ENCODE assay signal across 8 cellular contexts in the genomic region with DNA sequence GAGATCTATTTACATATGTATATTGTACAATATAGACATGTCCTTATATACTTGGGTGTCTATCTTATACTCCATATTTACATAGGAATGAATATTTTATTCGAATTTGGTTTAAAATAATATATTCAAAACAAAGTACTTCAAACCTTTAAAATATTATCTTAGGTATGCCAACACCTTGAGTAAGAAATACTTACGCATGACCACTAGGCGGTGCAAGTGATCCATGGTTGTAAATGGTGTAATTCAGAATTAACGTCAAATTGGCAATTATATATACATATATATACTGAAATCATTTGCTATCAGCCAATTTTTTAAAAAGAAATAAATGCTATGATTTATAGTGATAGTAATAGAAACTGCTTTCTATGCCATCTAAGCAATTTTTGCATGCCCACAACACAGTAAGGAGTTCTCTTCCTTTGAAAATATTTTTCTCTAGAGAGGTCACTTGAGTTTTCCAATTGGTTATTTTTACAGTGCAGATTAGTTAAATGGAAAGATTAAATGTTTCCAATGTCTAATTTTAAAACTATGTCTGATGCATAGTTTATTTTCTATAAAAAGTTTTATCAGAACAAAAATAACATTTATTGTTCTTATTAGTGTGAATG. TPM values are rescaled to one million over a fixed set of nuclear protein-coding genes. Genes with fewer than 3 reads are reported as not detected.
A peak's percentile ranks its signal among the peaks of the same experiment; 100 is the strongest.
DNase-seq lines count a peak whose midpoint lies in the region; ATAC-seq, FAIRE-seq and TF ChIP-seq lines count a peak whose summit lies in the region.

No MANE protein-coding gene starts in this region.

- H3K4me1 ChIP-seq in heart left ventricle (no peaks in the 10 kb centered on the region), SJCRH30 (peaks cover under 1% of the 10 kb centered on the region), astrocyte (ENCODE audit: insufficient read depth, low read length) (no peaks in the 10 kb centered on the region)

- 2 to 3% (median 2%) methylated on average over 4 of the region's 4 CpGs for WGBS in heart left ventricle, 4 donors

- no peak overlapping the region for H3K9ac ChIP-seq in astrocyte (ENCODE audit: low read length)

- peaks cover 1% of the 10 kb centered on the region for H3K36me3 Mint-ChIP-seq in astrocyte (ENCODE audit: low read depth, unreplicated experiment)

- no peak overlapping the region for H3K27ac ChIP-seq in heart left ventricle
- H3K27ac ChIP-seq in SJCRH30, result no peak overlapping the region
- H3K27ac ChIP-seq in astrocyte (ENCODE audit: low read depth, low read length), result no peak overlapping the region

- no peaks in the 10 kb centered on the region for H3K27me3 Mint-ChIP-seq in astrocyte (ENCODE audit: low read depth, unreplicated experiment)

- no peak overlapping the region for H3K4me2 ChIP-seq in astrocyte (ENCODE audit: low read length)

- peaks cover 0 to 4% (median 0%) of the 10 kb centered on the region in 9 donors for H3K27me3 ChIP-seq in heart left ventricle
- H3K27me3 ChIP-seq in SJCRH30, result no peaks in the 10 kb centered on the region
- H3K27me3 ChIP-seq in astrocyte (ENCODE audit: insufficient read depth, low read length), result no peaks in the 10 kb centered on the region

- H3K9me3 Mint-ChIP-seq in astrocyte (ENCODE audit: unreplicated experiment), result no peaks in the 10 kb centered on the region

- TF ChIP-seq POLR2A in heart left ventricle (IDR thresholded peaks at IDR 0.05) (no peak), GM12892 (IDR thresholded peaks at IDR 0.05; ENCODE audit: low read depth, low read length) (no peak)

- no peak overlapping the region for H2AFZ ChIP-seq in astrocyte (ENCODE audit: low read depth, low read length)

- no peaks in the 10 kb centered on the region for H3K36me3 ChIP-seq in heart left ventricle
- H3K36me3 ChIP-seq in SJCRH30, result no peaks in the 10 kb centered on the region
- no peaks in the 10 kb centered on the region for H3K36me3 ChIP-seq in astrocyte (ENCODE audit: insufficient read depth, low read length)

- intact Hi-C loops in heart left ventricle (cut with DNase I) (loop anchor here in 2 of 10 donors (5.0 to 10.0 kb wide), 2 partner anchors 416 to 562 kb away; no protein-coding TSS in a partner anchor), cardiac septum (cut with DNase I) (loop anchor here (10.0 kb wide), 1 partner anchor 562 kb away; no protein-coding TSS in a partner anchor)

- no peak overlapping the region for H3K4me3 ChIP-seq in heart left ventricle
- no peak overlapping the region for H3K4me3 ChIP-seq in SJCRH30
- no peak overlapping the region for H3K4me3 ChIP-seq in astrocyte (ENCODE audit: insufficient read depth, low read depth, low read length)

- no peak overlapping the region for H3K4me3 Mint-ChIP-seq in astrocyte (ENCODE audit: unreplicated experiment)

- FAIRE-seq in astrocyte (lab: Jason Lieb, UNC) (no peak), GM12892 (lab: Jason Lieb, UNC) (no peak)

- no peaks in the 10 kb centered on the region for H3K79me2 ChIP-seq in astrocyte (ENCODE audit: insufficient read depth, low read length)

- ATAC-seq in heart left ventricle, result no peak
- ATAC-seq in left lobe of liver, result peak; percentile 73

- H3K27ac Mint-ChIP-seq in astrocyte (ENCODE audit: unreplicated experiment), result no peak overlapping the region

- H3K9me3 ChIP-seq in heart left ventricle (no peaks in the 10 kb centered on the region), SJCRH30 (replicated peaks) (no peaks in the 10 kb centered on the region), astrocyte (ENCODE audit: insufficient read depth, low read depth, low read length) (no peaks in the 10 kb centered on the region)

- TF ChIP-seq CTCF in heart left ventricle (IDR thresholded peaks at IDR 0.05), result peak; percentile 51 to 81 (median 68)
- TF ChIP-seq CTCF in astrocyte (IDR thresholded peaks at IDR 0.05; ENCODE audit: insufficient read depth, low read depth, low read length), result peak; percentile 79

- H4K20me1 ChIP-seq in astrocyte (ENCODE audit: insufficient read depth, low read length), result no peaks in the 10 kb centered on the region

- DNase-seq in heart left ventricle (no peak), cardiac septum (ENCODE audit: low spot score) (no peak), HuH-7.5 (ENCODE audit: low spot score) (peak; percentile 5), SJCRH30 (peak; percentile 22 to 63), astrocyte (ENCODE audit: low read depth) (peak; percentile 20), left lobe of liver (ENCODE audit: low spot score) (no peak), GM12892 (ENCODE audit: insufficient read length) (no peak)
- DNase-seq in stimulated activated CD8-positive, alpha-beta memory T cell treated with anti-CD3 and anti-CD28 coated beads, Interleukin-2, amount 100 ng/mL, for 48 hours (ENCODE audit: low read depth in 2 of 2), result peak; percentile 30 to 33

- peaks cover under 1% of the 10 kb centered on the region for H3K4me1 Mint-ChIP-seq in astrocyte (ENCODE audit: low read depth, unreplicated experiment)

RNA-seq across cellular contexts. Expression of a gene that starts 37.5 kb away (rescaled TPM):
- 10 to 100 TPM; 12.7 to 26.1 (median 18.7) TPM for total RNA-seq in heart left ventricle
- polyA plus RNA-seq in heart left ventricle, result 10 to 100 TPM in 1 of 2 donors, 1 to 10 TPM in 1; 9.8 to 11.5 TPM
- total RNA-seq in cardiac septum, result 22.8 TPM
- total RNA-seq in SJCRH30 (2014; rRNA removed; shearing (Covaris generic)), result 24.7 and 28.2 TPM in 2 replicates
- 14.6 and 16.7 TPM in 2 replicates for total RNA-seq in astrocyte
- total RNA-seq in left lobe of liver, result 8.2 TPM
- 15.7 TPM for polyA plus RNA-seq in GM12892 (2012; ENCODE audit: missing spikeins)

Comparison
In these comparisons a context has a peak if more than half of its experiments do, and no peak if none do; other contexts are left out.
1. DNase-seq: peak in HuH-7.5 (single experiment), SJCRH30 (2 of 2), astrocyte (single experiment) and stimulated activated CD8-positive, alpha-beta memory T cell treated with anti-CD3 and anti-CD28 coated beads, Interleukin-2, amount 100 ng/mL, for 48 hours (2 of 2); none in heart left ventricle (0 of 5), cardiac septum (single experiment), left lobe of liver (single experiment) and GM12892 (single experiment).